Comparison of ENCODE assay signal across 2 cellular contexts in genomic region chr1:8023287-8023994, GRCh38.
A peak's percentile ranks its signal among the peaks of the same experiment; 100 is the strongest.
TF ChIP-seq lines count a peak whose summit lies in the region.

No MANE protein-coding gene starts in this region.

TF ChIP-seq in HEK293, 187 proteins besides CTCF, POLR2A, EP300 and RAD21:
- no peak for TF ChIP-seq ZSCAN30 (tag by site-specific recombination; IDR thresholded peaks at IDR 0.05)
- TF ChIP-seq OVOL3 (tag by site-specific recombination; IDR thresholded peaks at IDR 0.05) = no peak
- 0 out of 2 replicates have a peak, but pooled peaks have one; percentile 15 for TF ChIP-seq GLIS1 (tag by site-specific recombination; IDR thresholded peaks at IDR 0.05)
- TF ChIP-seq WT1 (tag by site-specific recombination; IDR thresholded peaks at IDR 0.05) = peak; percentile 71; the same call in 1 of the 2 replicates
- TF ChIP-seq ZNF654 (tag by site-specific recombination; IDR thresholded peaks at IDR 0.05; ENCODE audit: low read depth) = no peak
- TF ChIP-seq ZNF24 (tag by site-specific recombination; IDR thresholded peaks at IDR 0.05) = no peak
TF ChIP-seq in HEK293: peak in this region for 2.

TF ChIP-seq in HepG2, 621 proteins besides CTCF, POLR2A, EP300 and RAD21 (continues in another document):
- TF ChIP-seq ZNF850 (CRISPR knock-in tag; conservative IDR thresholded peaks at IDR 0.05) = no peak
- TF ChIP-seq POLR2G (IDR thresholded peaks at IDR 0.05; ENCODE audit: low read depth, low read length) = peak; percentile 31; the same call in 1 of the 2 replicates
- no peak for TF ChIP-seq JUNB (CRISPR knock-in tag; IDR thresholded peaks at IDR 0.05; ENCODE audit: borderline replicate concordance)
- TF ChIP-seq NCOA5 (CRISPR knock-in tag; IDR thresholded peaks at IDR 0.05) = no peak
- no peak for TF ChIP-seq ZNF460 (CRISPR knock-in tag; IDR thresholded peaks at IDR 0.05; ENCODE audit: borderline replicate concordance)
- no peak for TF ChIP-seq PHF20 (CRISPR knock-in tag; IDR thresholded peaks at IDR 0.05)
- TF ChIP-seq ZNF552 (CRISPR knock-in tag; IDR thresholded peaks at IDR 0.05; ENCODE audit: borderline replicate concordance) = no peak
- no peak for TF ChIP-seq ZNF362 (CRISPR knock-in tag; IDR thresholded peaks at IDR 0.05; ENCODE audit: borderline replicate concordance)
- TF ChIP-seq ZNF430 (CRISPR knock-in tag; IDR thresholded peaks at IDR 0.05) = peak; percentile 63; the same call in 1 of the 2 replicates
- TF ChIP-seq, protein P1, sequence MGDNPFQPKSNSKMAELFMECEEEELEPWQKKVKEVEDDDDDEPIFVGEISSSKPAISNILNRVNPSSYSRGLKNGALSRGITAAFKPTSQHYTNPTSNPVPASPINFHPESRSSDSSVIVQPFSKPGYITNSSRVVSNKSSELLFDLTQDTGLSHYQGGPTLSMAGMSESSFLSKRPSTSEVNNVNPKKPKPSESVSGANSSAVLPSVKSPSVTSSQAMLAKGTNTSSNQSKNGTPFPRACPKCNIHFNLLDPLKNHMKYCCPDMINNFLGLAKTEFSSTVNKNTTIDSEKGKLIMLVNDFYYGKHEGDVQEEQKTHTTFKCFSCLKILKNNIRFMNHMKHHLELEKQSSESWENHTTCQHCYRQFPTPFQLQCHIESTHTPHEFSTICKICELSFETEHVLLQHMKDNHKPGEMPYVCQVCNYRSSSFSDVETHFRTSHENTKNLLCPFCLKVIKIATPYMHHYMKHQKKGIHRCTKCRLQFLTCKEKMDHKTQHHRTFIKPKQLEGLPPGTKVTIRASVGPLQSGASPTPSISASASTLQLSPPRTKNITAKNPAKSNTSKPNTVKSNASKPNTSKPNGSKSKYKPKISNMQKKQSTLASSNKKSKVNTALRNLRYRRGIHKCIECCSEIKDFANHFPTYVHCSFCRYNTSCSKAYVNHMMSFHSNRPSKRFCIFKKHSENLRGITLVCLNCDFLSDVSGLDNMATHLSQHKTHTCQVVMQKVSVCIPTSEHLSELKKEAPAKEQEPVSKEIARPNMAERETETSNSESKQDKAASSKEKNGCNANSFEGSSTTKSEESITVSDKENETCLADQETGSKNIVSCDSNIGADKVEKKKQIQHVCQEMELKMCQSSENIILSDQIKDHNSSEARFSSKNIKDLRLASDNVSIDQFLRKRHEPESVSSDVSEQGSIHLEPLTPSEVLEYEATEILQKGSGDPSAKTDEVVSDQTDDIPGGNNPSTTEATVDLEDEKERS (CRISPR knock-in tag; IDR thresholded peaks at IDR 0.05) = 0 out of 2 replicates have a peak, but pooled peaks have one; percentile 15
- TF ChIP-seq POLR2AphosphoS5 (IDR thresholded peaks at IDR 0.05; ENCODE audit: low read depth, low read length) = peak; percentile 67
- TF ChIP-seq TCF12 (IDR thresholded peaks at IDR 0.05) = no peak
- TF ChIP-seq TCF12 (CRISPR knock-in tag; IDR thresholded peaks at IDR 0.05) = no peak
- TF ChIP-seq SKI (IDR thresholded peaks at IDR 0.05; ENCODE audit: partially characterized antibody) = no peak
- TF ChIP-seq FLYWCH1 (CRISPR knock-in tag; IDR thresholded peaks at IDR 0.05) = no peak
- no peak for TF ChIP-seq LBX2 (CRISPR knock-in tag; IDR thresholded peaks at IDR 0.05; ENCODE audit: borderline replicate concordance)
- 0 out of 4 replicates have a peak, but pooled peaks of 1 of the 2 experiments have one; percentile 2 for TF ChIP-seq HMGXB4 (CRISPR knock-in tag; IDR thresholded peaks at IDR 0.05; ENCODE audit: borderline replicate concordance in 1 of 2, low read depth in 1 of 2)
- TF ChIP-seq ZNF451 (CRISPR knock-in tag; IDR thresholded peaks at IDR 0.05) = no peak
- no peak for TF ChIP-seq ZNF607 (CRISPR knock-in tag; IDR thresholded peaks at IDR 0.05; ENCODE audit: borderline replicate concordance)
- no peak for TF ChIP-seq ZNF780A (CRISPR knock-in tag; IDR thresholded peaks at IDR 0.05)
- no peak for TF ChIP-seq ZNF879 (CRISPR knock-in tag; IDR thresholded peaks at IDR 0.05)
- no peak for TF ChIP-seq ZNF7 (CRISPR knock-in tag; IDR thresholded peaks at IDR 0.05)
- no peak for TF ChIP-seq ZNF547 (CRISPR knock-in tag; IDR thresholded peaks at IDR 0.05)
- TF ChIP-seq FOXA3 (CRISPR knock-in tag; IDR thresholded peaks at IDR 0.05) = no peak; the same call in 1 of the 2 replicates
- TF ChIP-seq PHF5A (CRISPR knock-in tag; IDR thresholded peaks at IDR 0.05; ENCODE audit: low read depth, unreplicated experiment) = no peak
- TF ChIP-seq TEAD3 (CRISPR knock-in tag; optimal IDR thresholded peaks at IDR 0.05; ENCODE audit: borderline replicate concordance) = no peak
- TF ChIP-seq ATF7-NPFF (CRISPR knock-in tag; IDR thresholded peaks at IDR 0.05; ENCODE audit: low read depth) = no peak
- 0 out of 2 replicates have a peak, but pooled peaks have one; percentile 19 for TF ChIP-seq ARID5B (CRISPR knock-in tag; IDR thresholded peaks at IDR 0.05)
- TF ChIP-seq, protein P2, sequence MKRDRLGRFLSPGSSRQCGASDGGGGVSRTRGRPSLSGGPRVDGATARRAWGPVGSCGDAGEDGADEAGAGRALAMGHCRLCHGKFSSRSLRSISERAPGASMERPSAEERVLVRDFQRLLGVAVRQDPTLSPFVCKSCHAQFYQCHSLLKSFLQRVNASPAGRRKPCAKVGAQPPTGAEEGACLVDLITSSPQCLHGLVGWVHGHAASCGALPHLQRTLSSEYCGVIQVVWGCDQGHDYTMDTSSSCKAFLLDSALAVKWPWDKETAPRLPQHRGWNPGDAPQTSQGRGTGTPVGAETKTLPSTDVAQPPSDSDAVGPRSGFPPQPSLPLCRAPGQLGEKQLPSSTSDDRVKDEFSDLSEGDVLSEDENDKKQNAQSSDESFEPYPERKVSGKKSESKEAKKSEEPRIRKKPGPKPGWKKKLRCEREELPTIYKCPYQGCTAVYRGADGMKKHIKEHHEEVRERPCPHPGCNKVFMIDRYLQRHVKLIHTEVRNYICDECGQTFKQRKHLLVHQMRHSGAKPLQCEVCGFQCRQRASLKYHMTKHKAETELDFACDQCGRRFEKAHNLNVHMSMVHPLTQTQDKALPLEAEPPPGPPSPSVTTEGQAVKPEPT (CRISPR knock-in tag; IDR thresholded peaks at IDR 0.05; ENCODE audit: low read depth) = no peak
- no peak for TF ChIP-seq ZNF335 (CRISPR knock-in tag; IDR thresholded peaks at IDR 0.05)
- no peak for TF ChIP-seq TBL1XR1 (IDR thresholded peaks at IDR 0.05; ENCODE audit: borderline replicate concordance, low read length, partially characterized antibody)
- TF ChIP-seq ZSCAN21 (CRISPR knock-in tag; IDR thresholded peaks at IDR 0.05; ENCODE audit: borderline replicate concordance) = no peak
- no peak for TF ChIP-seq ZNF432 (CRISPR knock-in tag; IDR thresholded peaks at IDR 0.05; ENCODE audit: borderline replicate concordance)
- no peak for TF ChIP-seq ZNF790 (CRISPR knock-in tag; IDR thresholded peaks at IDR 0.05; ENCODE audit: borderline replicate concordance)
- no peak for TF ChIP-seq CBX2 (IDR thresholded peaks at IDR 0.05; ENCODE audit: low read depth, low read length)
- no peak for TF ChIP-seq CBX2 (CRISPR knock-in tag; IDR thresholded peaks at IDR 0.05; ENCODE audit: low read depth)
- no peak for TF ChIP-seq TBP (CRISPR knock-in tag; IDR thresholded peaks at IDR 0.05)
- TF ChIP-seq ARHGAP35 (CRISPR knock-in tag; IDR thresholded peaks at IDR 0.05; ENCODE audit: borderline replicate concordance) = no peak
- TF ChIP-seq, protein P3, sequence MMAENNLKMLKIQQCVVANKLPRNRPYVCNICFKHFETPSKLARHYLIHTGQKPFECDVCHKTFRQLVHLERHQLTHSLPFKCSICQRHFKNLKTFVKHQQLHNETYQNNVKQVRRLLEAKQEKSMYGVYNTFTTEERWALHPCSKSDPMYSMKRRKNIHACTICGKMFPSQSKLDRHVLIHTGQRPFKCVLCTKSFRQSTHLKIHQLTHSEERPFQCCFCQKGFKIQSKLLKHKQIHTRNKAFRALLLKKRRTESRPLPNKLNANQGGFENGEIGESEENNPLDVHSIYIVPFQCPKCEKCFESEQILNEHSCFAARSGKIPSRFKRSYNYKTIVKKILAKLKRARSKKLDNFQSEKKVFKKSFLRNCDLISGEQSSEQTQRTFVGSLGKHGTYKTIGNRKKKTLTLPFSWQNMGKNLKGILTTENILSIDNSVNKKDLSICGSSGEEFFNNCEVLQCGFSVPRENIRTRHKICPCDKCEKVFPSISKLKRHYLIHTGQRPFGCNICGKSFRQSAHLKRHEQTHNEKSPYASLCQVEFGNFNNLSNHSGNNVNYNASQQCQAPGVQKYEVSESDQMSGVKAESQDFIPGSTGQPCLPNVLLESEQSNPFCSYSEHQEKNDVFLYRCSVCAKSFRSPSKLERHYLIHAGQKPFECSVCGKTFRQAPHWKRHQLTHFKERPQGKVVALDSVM (CRISPR knock-in tag; IDR thresholded peaks at IDR 0.05) = peak; percentile 79; the same call in 1 of the 2 replicates
- no peak for TF ChIP-seq ZZZ3 (CRISPR knock-in tag; IDR thresholded peaks at IDR 0.05; ENCODE audit: borderline replicate concordance)
- TF ChIP-seq RFXAP (CRISPR knock-in tag; IDR thresholded peaks at IDR 0.05; ENCODE audit: borderline replicate concordance) = no peak
- TF ChIP-seq ZBTB10 (CRISPR knock-in tag; IDR thresholded peaks at IDR 0.05; ENCODE audit: borderline replicate concordance) = no peak
- TF ChIP-seq MAX (IDR thresholded peaks at IDR 0.05) = no peak
- no peak for TF ChIP-seq SNRNP70 (IDR thresholded peaks at IDR 0.05; ENCODE audit: low read depth, low read length)
- peak; percentile 89 for TF ChIP-seq AGO1 (IDR thresholded peaks at IDR 0.05; ENCODE audit: low read depth, low read length, poor library complexity, severe bottlenecking)
- no peak for TF ChIP-seq NR2C2 (CRISPR knock-in tag; IDR thresholded peaks at IDR 0.05; ENCODE audit: borderline replicate concordance)
- 0 out of 2 replicates have a peak, but pooled peaks have one; percentile 25 for TF ChIP-seq TARDBP (CRISPR knock-in tag; IDR thresholded peaks at IDR 0.05)
- no peak for TF ChIP-seq ZNF484 (CRISPR knock-in tag; IDR thresholded peaks at IDR 0.05; ENCODE audit: borderline replicate concordance, low read depth)
